ENCODE assay signal across 1 cellular context in genomic region chr1:158329807-158330206, GRCh38.
TF ChIP-seq lines count a peak whose summit lies in the region.

No MANE protein-coding gene starts in this region.

TF ChIP-seq in GM23338, 12 proteins besides CTCF, POLR2A, EP300 and RAD21 (continued from another document):
- TF ChIP-seq, protein P1, sequence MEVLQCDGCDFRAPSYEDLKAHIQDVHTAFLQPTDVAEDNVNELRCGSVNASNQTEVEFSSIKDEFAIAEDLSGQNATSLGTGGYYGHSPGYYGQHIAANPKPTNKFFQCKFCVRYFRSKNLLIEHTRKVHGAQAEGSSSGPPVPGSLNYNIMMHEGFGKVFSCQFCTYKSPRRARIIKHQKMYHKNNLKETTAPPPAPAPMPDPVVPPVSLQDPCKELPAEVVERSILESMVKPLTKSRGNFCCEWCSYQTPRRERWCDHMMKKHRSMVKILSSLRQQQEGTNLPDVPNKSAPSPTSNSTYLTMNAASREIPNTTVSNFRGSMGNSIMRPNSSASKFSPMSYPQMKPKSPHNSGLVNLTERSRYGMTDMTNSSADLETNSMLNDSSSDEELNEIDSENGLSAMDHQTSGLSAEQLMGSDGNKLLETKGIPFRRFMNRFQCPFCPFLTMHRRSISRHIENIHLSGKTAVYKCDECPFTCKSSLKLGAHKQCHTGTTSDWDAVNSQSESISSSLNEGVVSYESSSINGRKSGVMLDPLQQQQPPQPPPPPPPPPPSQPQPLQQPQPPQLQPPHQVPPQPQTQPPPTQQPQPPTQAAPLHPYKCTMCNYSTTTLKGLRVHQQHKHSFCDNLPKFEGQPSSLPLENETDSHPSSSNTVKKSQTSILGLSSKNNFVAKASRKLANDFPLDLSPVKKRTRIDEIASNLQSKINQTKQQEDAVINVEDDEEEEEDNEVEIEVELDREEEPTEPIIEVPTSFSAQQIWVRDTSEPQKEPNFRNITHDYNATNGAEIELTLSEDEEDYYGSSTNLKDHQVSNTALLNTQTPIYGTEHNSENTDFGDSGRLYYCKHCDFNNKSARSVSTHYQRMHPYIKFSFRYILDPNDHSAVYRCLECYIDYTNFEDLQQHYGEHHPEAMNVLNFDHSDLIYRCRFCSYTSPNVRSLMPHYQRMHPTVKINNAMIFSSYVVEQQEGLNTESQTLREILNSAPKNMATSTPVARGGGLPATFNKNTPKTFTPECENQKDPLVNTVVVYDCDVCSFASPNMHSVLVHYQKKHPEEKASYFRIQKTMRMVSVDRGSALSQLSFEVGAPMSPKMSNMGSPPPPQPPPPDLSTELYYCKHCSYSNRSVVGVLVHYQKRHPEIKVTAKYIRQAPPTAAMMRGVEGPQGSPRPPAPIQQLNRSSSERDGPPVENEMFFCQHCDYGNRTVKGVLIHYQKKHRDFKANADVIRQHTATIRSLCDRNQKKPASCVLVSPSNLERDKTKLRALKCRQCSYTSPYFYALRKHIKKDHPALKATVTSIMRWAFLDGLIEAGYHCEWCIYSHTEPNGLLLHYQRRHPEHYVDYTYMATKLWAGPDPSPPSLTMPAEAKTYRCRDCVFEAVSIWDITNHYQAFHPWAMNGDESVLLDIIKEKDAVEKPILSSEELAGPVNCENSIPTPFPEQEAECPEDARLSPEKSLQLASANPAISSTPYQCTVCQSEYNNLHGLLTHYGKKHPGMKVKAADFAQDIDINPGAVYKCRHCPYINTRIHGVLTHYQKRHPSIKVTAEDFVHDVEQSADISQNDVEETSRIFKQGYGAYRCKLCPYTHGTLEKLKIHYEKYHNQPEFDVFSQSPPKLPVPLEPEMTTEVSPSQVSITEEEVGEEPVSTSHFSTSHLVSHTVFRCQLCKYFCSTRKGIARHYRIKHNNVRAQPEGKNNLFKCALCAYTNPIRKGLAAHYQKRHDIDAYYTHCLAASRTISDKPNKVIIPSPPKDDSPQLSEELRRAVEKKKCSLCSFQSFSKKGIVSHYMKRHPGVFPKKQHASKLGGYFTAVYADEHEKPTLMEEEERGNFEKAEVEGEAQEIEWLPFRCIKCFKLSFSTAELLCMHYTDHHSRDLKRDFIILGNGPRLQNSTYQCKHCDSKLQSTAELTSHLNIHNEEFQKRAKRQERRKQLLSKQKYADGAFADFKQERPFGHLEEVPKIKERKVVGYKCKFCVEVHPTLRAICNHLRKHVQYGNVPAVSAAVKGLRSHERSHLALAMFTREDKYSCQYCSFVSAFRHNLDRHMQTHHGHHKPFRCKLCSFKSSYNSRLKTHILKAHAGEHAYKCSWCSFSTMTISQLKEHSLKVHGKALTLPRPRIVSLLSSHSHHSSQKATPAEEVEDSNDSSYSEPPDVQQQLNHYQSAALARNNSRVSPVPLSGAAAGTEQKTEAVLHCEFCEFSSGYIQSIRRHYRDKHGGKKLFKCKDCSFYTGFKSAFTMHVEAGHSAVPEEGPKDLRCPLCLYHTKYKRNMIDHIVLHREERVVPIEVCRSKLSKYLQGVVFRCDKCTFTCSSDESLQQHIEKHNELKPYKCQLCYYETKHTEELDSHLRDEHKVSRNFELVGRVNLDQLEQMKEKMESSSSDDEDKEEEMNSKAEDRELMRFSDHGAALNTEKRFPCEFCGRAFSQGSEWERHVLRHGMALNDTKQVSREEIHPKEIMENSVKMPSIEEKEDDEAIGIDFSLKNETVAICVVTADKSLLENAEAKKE (CRISPR knock-in tag; IDR thresholded peaks at IDR 0.05) = no peak
